Comparison of ENCODE assay signal across 8 cellular contexts in the genomic region with DNA sequence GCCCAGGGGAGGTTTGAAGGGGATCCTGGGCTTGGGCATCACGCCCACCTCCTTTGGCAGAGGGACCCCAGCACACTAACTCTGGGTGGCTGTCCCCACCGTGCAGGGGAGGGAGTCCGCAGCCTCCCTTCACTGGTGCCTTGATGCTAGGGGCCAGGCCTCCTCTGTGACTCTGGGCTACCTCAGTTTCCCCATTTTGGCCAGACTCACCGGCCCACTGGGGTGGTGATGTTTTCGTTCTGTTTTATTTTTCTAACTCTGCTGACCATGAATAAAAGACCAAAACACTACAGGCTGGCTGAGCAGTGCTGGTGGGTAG. TPM values are rescaled to one million over a fixed set of nuclear protein-coding genes. Genes with fewer than 3 reads are reported as not detected.
A peak's percentile ranks its signal among the peaks of the same experiment; 100 is the strongest.
DNase-seq lines count a peak whose midpoint lies in the region; ATAC-seq, FAIRE-seq and TF ChIP-seq lines count a peak whose summit lies in the region.

No MANE protein-coding gene starts in this region.

- peak overlapping the region in 4 of 8 donors; percentile 48 to 79 (median 70) for H3K27ac Mint-ChIP-seq in CD8-positive, alpha-beta memory T cell

- WGBS in pancreas, 2 donors, result 69 to 70% methylated on average over 4 to 5 of the region's 5 CpGs

- H3K4me2 ChIP-seq in PC-9 (peak overlapping the region; percentile 95), endothelial cell of umbilical vein (ENCODE audit: insufficient read depth, low read length) (peak overlapping the region; percentile 86)

- peaks cover 23% of the 10 kb centered on the region for H3F3A ChIP-seq in PC-9 (ENCODE audit: insufficient read depth, low read depth)

- H3K36me3 Mint-ChIP-seq in CD8-positive, alpha-beta memory T cell, result peaks cover 0 to 42% (median 4%) of the 10 kb centered on the region in 3 donors

- H3K9me1 ChIP-seq in endothelial cell of umbilical vein (replicated peaks; ENCODE audit: control insufficient read depth, extremely low read depth, insufficient read depth, low read length), result no peaks in the 10 kb centered on the region

- H3K27ac ChIP-seq in CD8-positive, alpha-beta memory T cell (ENCODE audit: low read depth, low read length), result peak overlapping the region; percentile 76
- H3K27ac ChIP-seq in PC-9 (peak overlapping the region; percentile 68), endothelial cell of umbilical vein (ENCODE audit: insufficient read depth, low read depth, low read length) (peak overlapping the region; percentile 90), pancreas (peak overlapping the region; percentile 87 to 93 (median 88))

- no peak for DNase-seq in CD8-positive, alpha-beta memory T cell
- no peak for DNase-seq in PC-9
- no peak for DNase-seq in endothelial cell of umbilical vein (ENCODE audit: low read depth, low spot score)
- no peak for DNase-seq in pancreas
- no peak for DNase-seq in NCI-H2107 (lab: John Stamatoyannopoulos, UW)
- DNase-seq in NCI-H1048 (lab: John Stamatoyannopoulos, UW), result no peak

- H2AFZ ChIP-seq in PC-9, result peak overlapping the region; percentile 97
- H2AFZ ChIP-seq in endothelial cell of umbilical vein (ENCODE audit: low read depth, low read length), result peak overlapping the region; percentile 50

- H3K9me3 Mint-ChIP-seq in CD8-positive, alpha-beta memory T cell, result no peaks in the 10 kb centered on the region

- H4K20me1 ChIP-seq in PC-9 (ENCODE audit: insufficient read depth) (no peaks in the 10 kb centered on the region), endothelial cell of umbilical vein (replicated peaks; ENCODE audit: control insufficient read depth, extremely low read depth, insufficient read depth, low read length) (no peaks in the 10 kb centered on the region)

- intact Hi-C loops in PC-9 (cut with micrococcal nuclease; ENCODE audit: unreplicated experiment) (loop anchor here (1.0 to 5.0 kb wide), 4 partner anchors 23 to 438 kb away; a partner anchor contains a TSS), endothelial cell of umbilical vein (cut with micrococcal nuclease) (loop anchor here (1.0 to 10.0 kb wide), 4 partner anchors 9 to 282 kb away; a partner anchor contains a TSS), pancreas (cut with DNase I) (no loop called here)

- H3K4me3 Mint-ChIP-seq in CD8-positive, alpha-beta memory T cell, result peak overlapping the region; percentile 24 to 82 (median 73)

- ATAC-seq in pancreas (no peak), GM21786 (IDR thresholded peaks at IDR 0.05; ENCODE audit: unreplicated experiment) (no peak), GM18519 (IDR thresholded peaks at IDR 0.05; ENCODE audit: low FRiP score, unreplicated experiment) (no peak)

- dilution Hi-C loops in endothelial cell of umbilical vein (cut with MboI; ENCODE audit: extremely low pct_ligation_motif_present, low sequenced_read_pairs), result no loop called here

- peaks cover 4 to 19% (median 16%) of the 10 kb centered on the region in 3 donors for H3K4me1 Mint-ChIP-seq in CD8-positive, alpha-beta memory T cell

- H3K9ac ChIP-seq in endothelial cell of umbilical vein (replicated peaks; ENCODE audit: extremely low read depth, insufficient read depth, low read length), result peak overlapping the region; percentile 98

- FAIRE-seq in endothelial cell of umbilical vein (lab: Jason Lieb, UNC) (no peak), pancreas (lab: Jason Lieb, UNC) (no peak)

- no peak for TF ChIP-seq CTCF in PC-9 (conservative IDR thresholded peaks at IDR 0.05)
- no peak for TF ChIP-seq CTCF in endothelial cell of umbilical vein (IDR thresholded peaks at IDR 0.05; ENCODE audit: extremely low read depth in 1 of 2, insufficient read depth in 1 of 2, low read depth in 1 of 2, low read length in 2 of 2)
- no peak for TF ChIP-seq CTCF in pancreas (IDR thresholded peaks at IDR 0.05)

- no peaks in the 10 kb centered on the region for H3K9me3 ChIP-seq in CD8-positive, alpha-beta memory T cell (ENCODE audit: low read length)
- H3K9me3 ChIP-seq in PC-9 (ENCODE audit: insufficient read depth, low read depth) (no peaks in the 10 kb centered on the region), endothelial cell of umbilical vein (replicated peaks; ENCODE audit: control insufficient read depth, insufficient read depth, low read length) (no peaks in the 10 kb centered on the region), pancreas (no peaks in the 10 kb centered on the region)

- no peaks in the 10 kb centered on the region for H3K27me3 ChIP-seq in CD8-positive, alpha-beta memory T cell (ENCODE audit: insufficient read depth, low read length, poor library complexity, severe bottlenecking)
- no peaks in the 10 kb centered on the region for H3K27me3 ChIP-seq in PC-9 (ENCODE audit: insufficient read depth, low read depth)
- no peaks in the 10 kb centered on the region for H3K27me3 ChIP-seq in endothelial cell of umbilical vein (ENCODE audit: control insufficient read depth in 2 of 2, insufficient read depth in 2 of 2, low read length in 2 of 2)
- no peaks in the 10 kb centered on the region for H3K27me3 ChIP-seq in pancreas

- H3K4me1 ChIP-seq in CD8-positive, alpha-beta memory T cell (ENCODE audit: insufficient read depth, low read length), result peaks cover 17% of the 10 kb centered on the region
- H3K4me1 ChIP-seq in PC-9 (replicated peaks; ENCODE audit: insufficient read depth) (peaks cover 18% of the 10 kb centered on the region), endothelial cell of umbilical vein (ENCODE audit: control insufficient read depth, extremely low read depth, insufficient read depth, low read length) (peaks cover 36% of the 10 kb centered on the region), pancreas (peaks cover 0 to 24% (median 9%) of the 10 kb centered on the region in 3 donors)

- POLR2A ChIA-PET in CD8-positive, alpha-beta memory T cell (lab: Charles Lee), result interaction anchor here (0.8 kb wide), 1 partner anchor 9 kb away, joined by 4 read pairs; a partner anchor contains a TSS
- POLR2A ChIA-PET in PC-9 (lab: Charles Lee; ENCODE audit: unreplicated experiment), result interaction anchor here (0.6 kb wide), 1 partner anchor 437 kb away, joined by 3 read pairs; no protein-coding TSS in a partner anchor
- POLR2A ChIA-PET in endothelial cell of umbilical vein (lab: Charles Lee), result interaction anchor here (0.7 to 1.0 kb wide), 2 partner anchors 8 to 21 kb away, joined by 3 to 4 read pairs; a partner anchor contains a TSS

- BruUV-seq in PC-9 (replicated peaks; lab: Mats Ljungman, UMichigan) (TSS peak; percentile 54), endothelial cell of umbilical vein (replicated peaks; lab: Mats Ljungman, UMichigan) (no TSS peak)

- no peak for TF ChIP-seq POLR2A in endothelial cell of umbilical vein (IDR thresholded peaks at IDR 0.05; ENCODE audit: low read depth, low read length)

- H3K36me3 ChIP-seq in CD8-positive, alpha-beta memory T cell (ENCODE audit: insufficient read depth, low read length), result peaks cover 5% of the 10 kb centered on the region
- H3K36me3 ChIP-seq in PC-9 (ENCODE audit: low read depth) (no peaks in the 10 kb centered on the region), endothelial cell of umbilical vein (ENCODE audit: control insufficient read depth in 2 of 2, extremely low read depth in 1 of 2, insufficient read depth in 2 of 2, low read length in 2 of 2) (peaks cover 4 to 16% of the 10 kb centered on the region in 2 experiments), pancreas (peaks cover 0 to 12% (median 8%) of the 10 kb centered on the region in 3 donors)

- CTCF ChIA-PET in CD8-positive, alpha-beta memory T cell (lab: Charles Lee), result interaction anchor here (1.5 kb wide), 1 partner anchor 14 kb away, joined by 4 read pairs; a partner anchor contains a TSS
- CTCF ChIA-PET in PC-9 (lab: Charles Lee) (no interaction called here), endothelial cell of umbilical vein (lab: Charles Lee) (interaction anchor here (0.7 to 1.0 kb wide), 2 partner anchors 14 to 161 kb away, joined by 3 to 5 read pairs; a partner anchor contains a TSS)

- peaks cover 23% of the 10 kb centered on the region for H3K79me2 ChIP-seq in PC-9 (ENCODE audit: low read depth)
- H3K79me2 ChIP-seq in endothelial cell of umbilical vein (ENCODE audit: control insufficient read depth, insufficient read depth, low read length), result peaks cover 25% of the 10 kb centered on the region

- H3K9me2 ChIP-seq in PC-9 (ENCODE audit: insufficient read depth), result no peaks in the 10 kb centered on the region

- no peaks in the 10 kb centered on the region for H3K27me3 Mint-ChIP-seq in CD8-positive, alpha-beta memory T cell

- peak overlapping the region; percentile 53 for H3K4me3 ChIP-seq in CD8-positive, alpha-beta memory T cell (ENCODE audit: low read length)
- H3K4me3 ChIP-seq in PC-9, result peak overlapping the region; percentile 99; the same call in 1 of the 2 replicates
- H3K4me3 ChIP-seq in endothelial cell of umbilical vein (replicated peaks in 1 of 3; ENCODE audit: insufficient read depth in 1 of 3, low read depth in 1 of 3, low read length in 3 of 3), result peak overlapping the region in 1 of 3 experiments; percentile 87
- peak overlapping the region; percentile 63 to 100 (median 86) for H3K4me3 ChIP-seq in pancreas

RNA-seq across cellular contexts. Expression of a gene that starts 0.5 kb away (rescaled TPM):
- 10 to 100 TPM; 36.8 to 37.7 TPM for total RNA-seq in CD8-positive, alpha-beta memory T cell
- polyA plus RNA-seq in CD8-positive, alpha-beta memory T cell, result 2.0 TPM
- total RNA-seq in PC-9 (2021) (89.3 and 91.4 TPM in 2 replicates), endothelial cell of umbilical vein (84.5 and 90.3 TPM in 2 replicates), pancreas (10 to 100 TPM; 24.1 to 36.6 (median 33.1) TPM)
- polyA plus RNA-seq in endothelial cell of umbilical vein (88.6 and 90.3 TPM in 2 replicates), pancreas (10 to 100 TPM; 41.7 to 57.6 TPM)
- 69.4 and 77.1 TPM in 2 replicates for polyA plus RNA-seq in endothelial cell of umbilical vein (2011; cell fraction: cytosol; rRNA removed)
- 65.8 and 79.0 TPM in 2 replicates for polyA plus RNA-seq in endothelial cell of umbilical vein (2011; cell fraction: nucleus; rRNA removed)
- polyA plus RNA-seq in endothelial cell of umbilical vein (2012), result 60.3 and 63.1 TPM in 2 replicates
- polyA minus RNA-seq in endothelial cell of umbilical vein, result 40.6 and 47.6 TPM in 2 replicates
- polyA minus RNA-seq in endothelial cell of umbilical vein (2011; cell fraction: cytosol; rRNA and poly(A)+ RNA removed), result 36.6 TPM
- polyA minus RNA-seq in endothelial cell of umbilical vein (2011; cell fraction: nucleus; rRNA and poly(A)+ RNA removed), result 14.4 and 21.5 TPM in 2 replicates

RNA-seq across cellular contexts. Expression of a gene that starts 8.2 kb away (rescaled TPM):
- 100 to 1,000 TPM; 285 to 290 TPM for total RNA-seq in CD8-positive, alpha-beta memory T cell
- 90.7 TPM for polyA plus RNA-seq in CD8-positive, alpha-beta memory T cell
- total RNA-seq in PC-9 (2021) (116 and 144 TPM in 2 replicates), endothelial cell of umbilical vein (199 and 202 TPM in 2 replicates), pancreas (10 to 100 TPM; 39.2 to 83.5 (median 50.0) TPM)
- polyA plus RNA-seq in endothelial cell of umbilical vein (51.9 and 58.6 TPM in 2 replicates), pancreas (100 to 1,000 TPM; 139 to 179 TPM)
- polyA plus RNA-seq in endothelial cell of umbilical vein (2011; cell fraction: cytosol; rRNA removed), result 56.1 and 57.3 TPM in 2 replicates
- polyA plus RNA-seq in endothelial cell of umbilical vein (2011; cell fraction: nucleus; rRNA removed), result 334 and 404 TPM in 2 replicates
- 88.7 and 117 TPM in 2 replicates for polyA plus RNA-seq in endothelial cell of umbilical vein (2012)
- polyA minus RNA-seq in endothelial cell of umbilical vein, result 60.4 and 90.5 TPM in 2 replicates
- 52.0 TPM for polyA minus RNA-seq in endothelial cell of umbilical vein (2011; cell fraction: cytosol; rRNA and poly(A)+ RNA removed)
- 66.1 and 79.9 TPM in 2 replicates for polyA minus RNA-seq in endothelial cell of umbilical vein (2011; cell fraction: nucleus; rRNA and poly(A)+ RNA removed)

RNA-seq across cellular contexts. Expression of a gene that starts 14.2 kb away (rescaled TPM):
- total RNA-seq in CD8-positive, alpha-beta memory T cell, result 10 to 100 TPM; 24.7 to 29.1 TPM
- polyA plus RNA-seq in CD8-positive, alpha-beta memory T cell, result 9.5 TPM
- total RNA-seq in PC-9 (2021), result 34.7 and 36.7 TPM in 2 replicates
- 30.1 and 35.0 TPM in 2 replicates for total RNA-seq in endothelial cell of umbilical vein
- 37.0 and 37.5 TPM in 2 replicates for polyA plus RNA-seq in endothelial cell of umbilical vein
- polyA plus RNA-seq in endothelial cell of umbilical vein (2011; cell fraction: cytosol; rRNA removed), result 16.4 and 21.1 TPM in 2 replicates
- 62.1 and 65.2 TPM in 2 replicates for polyA plus RNA-seq in endothelial cell of umbilical vein (2011; cell fraction: nucleus; rRNA removed)
- polyA plus RNA-seq in endothelial cell of umbilical vein (2012), result 23.0 and 23.7 TPM in 2 replicates
- polyA minus RNA-seq in endothelial cell of umbilical vein, result 29.1 and 35.8 TPM in 2 replicates
- polyA minus RNA-seq in endothelial cell of umbilical vein (2011; cell fraction: cytosol; rRNA and poly(A)+ RNA removed), result 4.3 TPM
- 13.5 and 18.8 TPM in 2 replicates for polyA minus RNA-seq in endothelial cell of umbilical vein (2011; cell fraction: nucleus; rRNA and poly(A)+ RNA removed)
- 10 to 100 TPM; 11.9 to 20.8 (median 13.9) TPM for total RNA-seq in pancreas
- polyA plus RNA-seq in pancreas, result 10 to 100 TPM; 34.4 to 34.6 TPM

RNA-seq across cellular contexts. Expression of a gene that starts 22.8 kb away (rescaled TPM):
- total RNA-seq in CD8-positive, alpha-beta memory T cell, result 1 to 10 TPM; 3.1 to 4.0 TPM
- polyA plus RNA-seq in CD8-positive, alpha-beta memory T cell, result 2.1 TPM
- total RNA-seq in PC-9 (2021) (2.7 and 2.8 TPM in 2 replicates), endothelial cell of umbilical vein (0.93 and 1.6 TPM in 2 replicates), pancreas (1 to 10 TPM in 5 of 6 donors, under 1 TPM in 1; 0.83 to 3.2 (median 2.1) TPM)
- polyA plus RNA-seq in endothelial cell of umbilical vein (0.84 and 1.1 TPM in 2 replicates), pancreas (1 to 10 TPM; 5.2 to 6.3 TPM)
- polyA plus RNA-seq in endothelial cell of umbilical vein (2011; cell fraction: cytosol; rRNA removed), result 0.25 and 0.35 TPM in 2 replicates
- 0.43 and 0.53 TPM in 2 replicates for polyA plus RNA-seq in endothelial cell of umbilical vein (2011; cell fraction: nucleus; rRNA removed)
- polyA plus RNA-seq in endothelial cell of umbilical vein (2012), result 0.79 and 0.90 TPM in 2 replicates
- polyA minus RNA-seq in endothelial cell of umbilical vein, result 1.6 TPM in 1 of 2 replicates, not detected in the other
- polyA minus RNA-seq in endothelial cell of umbilical vein (2011; cell fraction: cytosol; rRNA and poly(A)+ RNA removed), result 6.0 TPM
- polyA minus RNA-seq in endothelial cell of umbilical vein (2011; cell fraction: nucleus; rRNA and poly(A)+ RNA removed), result 0.91 and 1.3 TPM in 2 replicates

RNA-seq across cellular contexts. Expression of a gene that starts 29.0 kb away (rescaled TPM):
- under 1 TPM in 1 of 2 experiments, not detected in 1; 0.20 TPM for total RNA-seq in CD8-positive, alpha-beta memory T cell
- 0.30 TPM for polyA plus RNA-seq in CD8-positive, alpha-beta memory T cell
- 0.28 and 0.35 TPM in 2 replicates for total RNA-seq in PC-9 (2021)
- 0.18 TPM in 2 replicates for total RNA-seq in endothelial cell of umbilical vein
- 0.28 and 0.48 TPM in 2 replicates for polyA plus RNA-seq in endothelial cell of umbilical vein
- 0.13 and 0.35 TPM in 2 replicates for polyA plus RNA-seq in endothelial cell of umbilical vein (2011; cell fraction: cytosol; rRNA removed)
- 0.70 and 0.84 TPM in 2 replicates for polyA plus RNA-seq in endothelial cell of umbilical vein (2011; cell fraction: nucleus; rRNA removed)
- 0.17 and 0.29 TPM in 2 replicates for polyA plus RNA-seq in endothelial cell of umbilical vein (2012)
- polyA minus RNA-seq in endothelial cell of umbilical vein, result 0.15 TPM in 1 of 2 replicates, not detected in the other
- polyA minus RNA-seq in endothelial cell of umbilical vein (2011; cell fraction: cytosol; rRNA and poly(A)+ RNA removed), result not detected
- 0.24 TPM in 1 of 2 replicates, not detected in the other for polyA minus RNA-seq in endothelial cell of umbilical vein (2011; cell fraction: nucleus; rRNA and poly(A)+ RNA removed)
- total RNA-seq in pancreas, result 10 to 100 TPM in 1 of 6 donors, 1 to 10 TPM in 5; 1.2 to 10.9 (median 3.3) TPM
- 1 to 10 TPM; 2.2 to 4.1 TPM for polyA plus RNA-seq in pancreas

Comparison
In these comparisons a context has a peak if more than half of its experiments do, and no peak if none do; other contexts are left out.
1. intact Hi-C loops: an anchor here in PC-9 (1.0 to 5.0 kb wide) and endothelial cell of umbilical vein (1.0 to 10.0 kb wide); none called in pancreas.